In genomic region chr17:66451188-66452149, GRCh38 we compare ENCODE assay signal across 1 cellular context.
TF ChIP-seq lines count a peak whose summit lies in the region.

No MANE protein-coding gene starts in this region.

TF ChIP-seq in HepG2, 621 proteins besides CTCF, POLR2A, EP300 and RAD21 (continued from another document and continues in another):
- TF ChIP-seq STAT6 (CRISPR knock-in tag; IDR thresholded peaks at IDR 0.05; ENCODE audit: borderline replicate concordance) (no peak), ZNF530 (CRISPR knock-in tag; IDR thresholded peaks at IDR 0.05; ENCODE audit: low read depth) (no peak), NFAT5 (CRISPR knock-in tag; IDR thresholded peaks at IDR 0.05) (no peak), TBL1XR1 (IDR thresholded peaks at IDR 0.05; ENCODE audit: borderline replicate concordance, low read length, partially characterized antibody) (no peak), POLR2AphosphoS2 (IDR thresholded peaks at IDR 0.05; ENCODE audit: low read depth, low read length) (no peak), ESRRA (CRISPR knock-in tag; IDR thresholded peaks at IDR 0.05; ENCODE audit: low read depth) (no peak), AKNA (CRISPR knock-in tag; IDR thresholded peaks at IDR 0.05; ENCODE audit: borderline replicate concordance) (no peak), PRDM4 (CRISPR knock-in tag; IDR thresholded peaks at IDR 0.05; ENCODE audit: borderline replicate concordance) (no peak), CSRNP2 (CRISPR knock-in tag; conservative IDR thresholded peaks at IDR 0.05; ENCODE audit: low read depth) (no peak), ZNF770 (CRISPR knock-in tag; IDR thresholded peaks at IDR 0.05) (no peak), ZNF674 (CRISPR knock-in tag; IDR thresholded peaks at IDR 0.05; ENCODE audit: low read depth) (no peak), KLF6 (CRISPR knock-in tag; IDR thresholded peaks at IDR 0.05) (peak; percentile 80; the same call in 1 of the 2 replicates), NFKB2 (CRISPR knock-in tag; IDR thresholded peaks at IDR 0.05; ENCODE audit: borderline replicate concordance) (no peak; the same call in 1 of the 2 replicates), ZNF543 (CRISPR knock-in tag; IDR thresholded peaks at IDR 0.05) (no peak), ZNF749 (CRISPR knock-in tag; IDR thresholded peaks at IDR 0.05; ENCODE audit: borderline replicate concordance) (no peak), MAFF (IDR thresholded peaks at IDR 0.05; ENCODE audit: low read depth, low read length) (no peak), MTERF4 (CRISPR knock-in tag; IDR thresholded peaks at IDR 0.05) (no peak), ZBTB20 (CRISPR knock-in tag; IDR thresholded peaks at IDR 0.05; ENCODE audit: borderline replicate concordance, low read depth) (peak; percentile 53; the same call in 1 of the 2 replicates), ZBTB7B (CRISPR knock-in tag; IDR thresholded peaks at IDR 0.05) (peak; percentile 85), FOXM1 (CRISPR knock-in tag; IDR thresholded peaks at IDR 0.05) (no peak), SRSF1 (optimal IDR thresholded peaks at IDR 0.05; ENCODE audit: low read depth, low read length) (no peak), KDM3A (CRISPR knock-in tag; IDR thresholded peaks at IDR 0.05; ENCODE audit: low read depth) (peak; percentile 61; the same call in 1 of the 2 replicates), ZNF569 (CRISPR knock-in tag; IDR thresholded peaks at IDR 0.05; ENCODE audit: borderline replicate concordance) (no peak), JUN (CRISPR knock-in tag; IDR thresholded peaks at IDR 0.05) (no peak), DNMT1 (CRISPR knock-in tag; IDR thresholded peaks at IDR 0.05) (no peak), ZMAT3 (CRISPR knock-in tag; conservative IDR thresholded peaks at IDR 0.05) (no peak), ARID2 (CRISPR knock-in tag; IDR thresholded peaks at IDR 0.05; ENCODE audit: borderline replicate concordance) (0 out of 2 replicates have a peak, but pooled peaks have one; percentile 22), YY1 (IDR thresholded peaks at IDR 0.05; ENCODE audit: insufficient read depth, insufficient replicate concordance, low read depth, low read length) (peak; percentile 37), EZH2 (conservative IDR thresholded peaks at IDR 0.05; ENCODE audit: low read depth, low read length) (no peak), ZBTB14 (CRISPR knock-in tag; IDR thresholded peaks at IDR 0.05) (no peak), SNAPC5 (CRISPR knock-in tag; IDR thresholded peaks at IDR 0.05; ENCODE audit: borderline replicate concordance) (no peak), ZNF484 (CRISPR knock-in tag; IDR thresholded peaks at IDR 0.05; ENCODE audit: borderline replicate concordance, low read depth) (no peak), ZIK1 (CRISPR knock-in tag; IDR thresholded peaks at IDR 0.05; ENCODE audit: borderline replicate concordance, low read depth) (no peak), NRL (CRISPR knock-in tag; IDR thresholded peaks at IDR 0.05; ENCODE audit: borderline replicate concordance) (no peak), GABPB1 (CRISPR knock-in tag; IDR thresholded peaks at IDR 0.05) (peak; percentile 56; the same call in 1 of the 2 replicates), ZNF24 (IDR thresholded peaks at IDR 0.05) (no peak)
